9 cellular contexts compared by ENCODE assay signal in genomic region chr12:110371408-110372055, GRCh38. TPM values are rescaled to one million over a fixed set of nuclear protein-coding genes. Genes with fewer than 3 reads are reported as not detected.
DNase-seq lines count a peak whose midpoint lies in the region; ATAC-seq, FAIRE-seq and TF ChIP-seq lines count a peak whose summit lies in the region.
"Had no signal": no experiment of that assay in that cellular context is flagged by ENCODE, and none has a peak within 500 bp of the region (broad histone marks: within the 10 kb centered on the region; RNA-seq: fewer than 3 reads in every experiment).

No MANE protein-coding gene starts in this region.

- no peak for TF ChIP-seq CTCF in GM20000 (IDR thresholded peaks at IDR 0.05; ENCODE audit: extremely low read depth, missing control alignments)
- no peak for TF ChIP-seq CTCF in NB4 (IDR thresholded peaks at IDR 0.05; ENCODE audit: low read depth, low read length)
- no peak for TF ChIP-seq CTCF in gastrocnemius medialis (IDR thresholded peaks at IDR 0.05 in 4 of 5, conservative IDR thresholded peaks at IDR 0.05 in 1 of 5)

- in situ Hi-C loops in gastrocnemius medialis (cut with MboI; ENCODE audit: low sequenced_read_pairs in 4 of 4), result no loop called here

- H3K9me3 Mint-ChIP-seq in effector memory CD8-positive, alpha-beta T cell, result no peaks in the 10 kb centered on the region
- H3K9me3 Mint-ChIP-seq: CD4-positive, CD25-positive, alpha-beta regulatory T cell had no signal

- H3K4me3 ChIP-seq in BLaER1 (peak overlapping the region; percentile 33; the same call in 1 of the 2 replicates), NB4 (ENCODE audit: low read depth, low read length) (no peak overlapping the region), small intestine (ENCODE audit: low read depth in 1 of 2, low read length in 2 of 2) (no peak overlapping the region), gastrocnemius medialis (no peak overlapping the region)

- peak overlapping the region; percentile 87 for H3K4me2 ChIP-seq in BLaER1

- H3K4me3 Mint-ChIP-seq in effector memory CD8-positive, alpha-beta T cell, result no peak overlapping the region
- H3K4me3 Mint-ChIP-seq: CD4-positive, CD25-positive, alpha-beta regulatory T cell had no signal

- H4K20me1 ChIP-seq in BLaER1, result peaks cover 36% of the 10 kb centered on the region

- intact Hi-C loops in gastrocnemius medialis (cut with DNase I; ENCODE audit: low total_unique reads), result no loop called here

- H3K4me1 ChIP-seq in BLaER1, result peaks cover 75% of the 10 kb centered on the region
- no peaks in the 10 kb centered on the region for H3K4me1 ChIP-seq in small intestine (ENCODE audit: control insufficient read depth in 2 of 2, insufficient read depth in 1 of 2, low read depth in 1 of 2, low read length in 1 of 2)
- peaks cover 13 to 18% of the 10 kb centered on the region in 2 donors for H3K4me1 ChIP-seq in gastrocnemius medialis

- peak overlapping the region; percentile 77 for H3K27ac ChIP-seq in BLaER1
- no peak overlapping the region for H3K27ac ChIP-seq in small intestine (ENCODE audit: low read depth in 1 of 2, low read length in 1 of 2)
- no peak overlapping the region for H3K27ac ChIP-seq in gastrocnemius medialis

- H3K27me3 ChIP-seq in BLaER1 (no peaks in the 10 kb centered on the region), small intestine (ENCODE audit: control insufficient read depth in 2 of 2, insufficient read depth in 2 of 2, low read length in 2 of 2) (no peaks in the 10 kb centered on the region), gastrocnemius medialis (no peaks in the 10 kb centered on the region)

- TF ChIP-seq POLR2A in NB4 (IDR thresholded peaks at IDR 0.05; ENCODE audit: extremely low read depth, insufficient read length) (peak; percentile 26), gastrocnemius medialis (IDR thresholded peaks at IDR 0.05) (no peak)

- WGBS in small intestine, 3 donors, result 68 to 83% (median 73%) methylated on average over 13 of the region's 13 CpGs

- H3K27me3 Mint-ChIP-seq in effector memory CD8-positive, alpha-beta T cell, result no peaks in the 10 kb centered on the region
- H3K27me3 Mint-ChIP-seq: CD4-positive, CD25-positive, alpha-beta regulatory T cell had no signal

- H3K36me3 ChIP-seq in BLaER1 (peaks cover 65% of the 10 kb centered on the region), small intestine (ENCODE audit: control insufficient read depth in 2 of 2, insufficient read depth in 2 of 2, low read length in 2 of 2) (peaks cover 12 to 13% of the 10 kb centered on the region in 2 donors), gastrocnemius medialis (peaks cover 0 to 57% of the 10 kb centered on the region in 2 donors)

- DNase-seq in GM20000 (ENCODE audit: low spot score) (peak; percentile 73), NB4 (ENCODE audit: low read depth) (peak; percentile 92), small intestine (no peak), SIG-M5 (lab: John Stamatoyannopoulos, UW) (no peak), gastrocnemius medialis (no peak)
- no peak for DNase-seq in effector memory CD8-positive, alpha-beta T cell
- DNase-seq in stimulated activated CD8-positive, alpha-beta memory T cell treated with anti-CD3 and anti-CD28 coated beads, Interleukin-4, amount 100 ng/mL, for 48 hours, result no peak
- DNase-seq: CD4-positive, CD25-positive, alpha-beta regulatory T cell had no signal

- ATAC-seq in effector memory CD8-positive, alpha-beta T cell (replicated peaks), result peak; percentile 26
- no peak for ATAC-seq in gastrocnemius medialis

- peak overlapping the region; percentile 58 to 80 for H3K27ac Mint-ChIP-seq in effector memory CD8-positive, alpha-beta T cell
- H3K27ac Mint-ChIP-seq: CD4-positive, CD25-positive, alpha-beta regulatory T cell had no signal

- peak overlapping the region; percentile 39 for H3K9ac ChIP-seq in BLaER1

- H3K4me1 Mint-ChIP-seq in effector memory CD8-positive, alpha-beta T cell (ENCODE audit: low read depth in 2 of 2), result peaks cover 8 to 10% of the 10 kb centered on the region in 2 donors

- peaks cover 35% of the 10 kb centered on the region for H3K36me3 Mint-ChIP-seq in effector memory CD8-positive, alpha-beta T cell (ENCODE audit: insufficient read depth)

- no peak for FAIRE-seq in small intestine (lab: Jason Lieb, UNC)

- H3K9me3 ChIP-seq in BLaER1, result no peaks in the 10 kb centered on the region
- no peaks in the 10 kb centered on the region for H3K9me3 ChIP-seq in small intestine (ENCODE audit: control insufficient read depth, low read depth)
- no peaks in the 10 kb centered on the region for H3K9me3 ChIP-seq in gastrocnemius medialis

RNA-seq across cellular contexts. Expression of gene ANAPC7, which starts 32.0 kb away (rescaled TPM):
- 10 to 100 TPM; 15.4 to 29.7 (median 18.3) TPM for polyA plus RNA-seq in small intestine
- 10 to 100 TPM; 27.5 to 57.1 (median 38.2) TPM for total RNA-seq in gastrocnemius medialis

Comparison
In these comparisons a context has a peak if more than half of its experiments do, and no peak if none do; other contexts are left out.
1. DNase-seq: peak in GM20000 (single experiment) and NB4 (single experiment); none in effector memory CD8-positive, alpha-beta T cell (0 of 3), stimulated activated CD8-positive, alpha-beta memory T cell treated with anti-CD3 and anti-CD28 coated beads, Interleukin-4, amount 100 ng/mL, for 48 hours (single experiment), small intestine (single experiment), SIG-M5 (single experiment) and gastrocnemius medialis (0 of 2).